1 cellular context compared by ENCODE assay signal in the genomic region with DNA sequence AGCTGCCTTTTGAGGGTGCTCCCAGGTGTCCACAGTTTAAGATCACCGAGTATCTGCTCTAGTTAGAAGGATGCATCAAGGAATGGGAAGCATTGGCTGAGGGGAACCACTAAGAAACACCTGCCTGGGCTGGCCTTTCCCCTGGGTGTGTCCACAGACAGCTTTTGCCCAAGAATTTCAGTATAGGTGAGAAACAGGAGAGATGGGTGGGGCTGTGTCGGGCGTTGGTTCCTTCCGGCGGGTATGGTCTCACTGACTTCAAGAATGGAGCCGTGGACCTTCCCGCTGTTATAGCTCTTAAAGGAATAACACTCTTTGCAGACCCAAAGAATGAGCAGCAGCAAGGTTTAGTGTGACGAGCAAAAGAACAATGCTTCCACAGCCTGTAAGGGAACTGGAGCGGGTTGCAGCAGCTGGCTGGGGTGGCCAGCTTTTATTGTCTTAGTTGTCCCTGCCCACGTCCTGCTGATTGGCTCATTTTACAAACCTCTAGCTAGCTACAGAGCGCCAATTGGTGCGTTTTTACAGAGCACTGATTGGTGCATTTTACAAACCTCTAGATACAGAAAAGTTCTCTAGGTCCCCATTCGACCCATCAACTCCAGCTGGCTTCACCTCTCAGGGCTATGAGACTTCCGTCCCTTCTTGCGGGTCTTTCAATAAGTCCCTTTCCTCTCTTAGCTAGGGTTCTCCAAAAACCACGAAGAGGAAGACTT.
TF ChIP-seq lines count a peak whose summit lies in the region.

No MANE protein-coding gene starts in this region.

TF ChIP-seq in K562, 482 proteins besides CTCF, POLR2A, EP300 and RAD21 (continues in another document):
- TF ChIP-seq, protein P1, sequence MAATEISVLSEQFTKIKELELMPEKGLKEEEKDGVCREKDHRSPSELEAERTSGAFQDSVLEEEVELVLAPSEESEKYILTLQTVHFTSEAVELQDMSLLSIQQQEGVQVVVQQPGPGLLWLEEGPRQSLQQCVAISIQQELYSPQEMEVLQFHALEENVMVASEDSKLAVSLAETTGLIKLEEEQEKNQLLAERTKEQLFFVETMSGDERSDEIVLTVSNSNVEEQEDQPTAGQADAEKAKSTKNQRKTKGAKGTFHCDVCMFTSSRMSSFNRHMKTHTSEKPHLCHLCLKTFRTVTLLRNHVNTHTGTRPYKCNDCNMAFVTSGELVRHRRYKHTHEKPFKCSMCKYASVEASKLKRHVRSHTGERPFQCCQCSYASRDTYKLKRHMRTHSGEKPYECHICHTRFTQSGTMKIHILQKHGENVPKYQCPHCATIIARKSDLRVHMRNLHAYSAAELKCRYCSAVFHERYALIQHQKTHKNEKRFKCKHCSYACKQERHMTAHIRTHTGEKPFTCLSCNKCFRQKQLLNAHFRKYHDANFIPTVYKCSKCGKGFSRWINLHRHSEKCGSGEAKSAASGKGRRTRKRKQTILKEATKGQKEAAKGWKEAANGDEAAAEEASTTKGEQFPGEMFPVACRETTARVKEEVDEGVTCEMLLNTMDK (IDR thresholded peaks at IDR 0.05; ENCODE audit: borderline replicate concordance, insufficient read depth, low read depth, low read length, poor library complexity, severe bottlenecking) = no peak
- TF ChIP-seq, protein P2, sequence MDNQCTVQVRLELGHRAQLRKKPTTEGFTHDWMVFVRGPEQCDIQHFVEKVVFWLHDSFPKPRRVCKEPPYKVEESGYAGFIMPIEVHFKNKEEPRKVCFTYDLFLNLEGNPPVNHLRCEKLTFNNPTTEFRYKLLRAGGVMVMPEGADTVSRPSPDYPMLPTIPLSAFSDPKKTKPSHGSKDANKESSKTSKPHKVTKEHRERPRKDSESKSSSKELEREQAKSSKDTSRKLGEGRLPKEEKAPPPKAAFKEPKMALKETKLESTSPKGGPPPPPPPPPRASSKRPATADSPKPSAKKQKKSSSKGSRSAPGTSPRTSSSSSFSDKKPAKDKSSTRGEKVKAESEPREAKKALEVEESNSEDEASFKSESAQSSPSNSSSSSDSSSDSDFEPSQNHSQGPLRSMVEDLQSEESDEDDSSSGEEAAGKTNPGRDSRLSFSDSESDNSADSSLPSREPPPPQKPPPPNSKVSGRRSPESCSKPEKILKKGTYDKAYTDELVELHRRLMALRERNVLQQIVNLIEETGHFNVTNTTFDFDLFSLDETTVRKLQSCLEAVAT (IDR thresholded peaks at IDR 0.05) = peak in 1 of 2 experiments; percentile 82; a peak in 2 of 4 replicates
- TF ChIP-seq, protein P3, sequence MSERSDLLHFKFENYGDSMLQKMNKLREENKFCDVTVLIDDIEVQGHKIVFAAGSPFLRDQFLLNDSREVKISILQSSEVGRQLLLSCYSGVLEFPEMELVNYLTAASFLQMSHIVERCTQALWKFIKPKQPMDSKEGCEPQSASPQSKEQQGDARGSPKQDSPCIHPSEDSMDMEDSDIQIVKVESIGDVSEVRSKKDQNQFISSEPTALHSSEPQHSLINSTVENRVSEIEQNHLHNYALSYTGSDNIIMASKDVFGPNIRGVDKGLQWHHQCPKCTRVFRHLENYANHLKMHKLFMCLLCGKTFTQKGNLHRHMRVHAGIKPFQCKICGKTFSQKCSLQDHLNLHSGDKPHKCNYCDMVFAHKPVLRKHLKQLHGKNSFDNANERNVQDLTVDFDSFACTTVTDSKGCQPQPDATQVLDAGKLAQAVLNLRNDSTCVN (CRISPR knock-in tag; IDR thresholded peaks at IDR 0.05) = peak; percentile 42; the same call in 1 of the 2 replicates
- TF ChIP-seq ETV5 (CRISPR knock-in tag; IDR thresholded peaks at IDR 0.05; ENCODE audit: low read depth) = peak; percentile 46; the same call in 1 of the 2 replicates
- TF ChIP-seq FOXM1 (IDR thresholded peaks at IDR 0.05; ENCODE audit: low read depth) = peak; percentile 31; the same call in 1 of the 2 replicates
- no peak for TF ChIP-seq FOXM1 (CRISPR knock-in tag; IDR thresholded peaks at IDR 0.05; ENCODE audit: low read depth)
- TF ChIP-seq TARDBP (IDR thresholded peaks at IDR 0.05) = no peak
- no peak for TF ChIP-seq MCM5 (IDR thresholded peaks at IDR 0.05; ENCODE audit: low read depth)
- TF ChIP-seq FOXK1 (CRISPR knock-in tag; IDR thresholded peaks at IDR 0.05; ENCODE audit: borderline replicate concordance) = no peak
- TF ChIP-seq SUPT5H (IDR thresholded peaks at IDR 0.05) = peak; percentile 49
- 0 out of 2 replicates have a peak, but pooled peaks have one; percentile 32 for TF ChIP-seq TAF7 (tag; IDR thresholded peaks at IDR 0.05)
- TF ChIP-seq MED1 (CRISPR knock-in tag; IDR thresholded peaks at IDR 0.05; ENCODE audit: borderline replicate concordance) = no peak
- TF ChIP-seq NR4A1 (CRISPR knock-in tag; IDR thresholded peaks at IDR 0.05) = no peak
- 0 out of 2 replicates have a peak, but pooled peaks have one; percentile 55 for TF ChIP-seq NR4A1 (tag; IDR thresholded peaks at IDR 0.05)
- 0 out of 2 replicates have a peak, but pooled peaks have one; percentile 36 for TF ChIP-seq ZNF584 (CRISPR knock-in tag; IDR thresholded peaks at IDR 0.05; ENCODE audit: low read depth)
- TF ChIP-seq, protein P4, sequence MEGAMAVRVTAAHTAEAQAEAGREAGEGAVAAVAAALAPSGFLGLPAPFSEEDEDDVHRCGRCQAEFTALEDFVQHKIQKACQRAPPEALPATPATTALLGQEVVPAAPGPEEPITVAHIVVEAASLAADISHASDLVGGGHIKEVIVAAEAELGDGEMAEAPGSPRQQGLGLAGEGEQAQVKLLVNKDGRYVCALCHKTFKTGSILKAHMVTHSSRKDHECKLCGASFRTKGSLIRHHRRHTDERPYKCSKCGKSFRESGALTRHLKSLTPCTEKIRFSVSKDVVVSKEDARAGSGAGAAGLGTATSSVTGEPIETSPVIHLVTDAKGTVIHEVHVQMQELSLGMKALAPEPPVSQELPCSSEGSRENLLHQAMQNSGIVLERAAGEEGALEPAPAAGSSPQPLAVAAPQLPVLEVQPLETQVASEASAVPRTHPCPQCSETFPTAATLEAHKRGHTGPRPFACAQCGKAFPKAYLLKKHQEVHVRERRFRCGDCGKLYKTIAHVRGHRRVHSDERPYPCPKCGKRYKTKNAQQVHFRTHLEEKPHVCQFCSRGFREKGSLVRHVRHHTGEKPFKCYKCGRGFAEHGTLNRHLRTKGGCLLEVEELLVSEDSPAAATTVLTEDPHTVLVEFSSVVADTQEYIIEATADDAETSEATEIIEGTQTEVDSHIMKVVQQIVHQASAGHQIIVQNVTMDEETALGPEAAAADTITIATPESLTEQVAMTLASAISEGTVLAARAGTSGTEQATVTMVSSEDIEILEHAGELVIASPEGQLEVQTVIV (CRISPR knock-in tag; IDR thresholded peaks at IDR 0.05; ENCODE audit: borderline replicate concordance) = no peak
- TF ChIP-seq NFRKB (IDR thresholded peaks at IDR 0.05; ENCODE audit: low read depth) = peak; percentile 78
- 0 out of 2 replicates have a peak, but pooled peaks have one; percentile 53 for TF ChIP-seq NFXL1 (CRISPR knock-in tag; IDR thresholded peaks at IDR 0.05)
- peak; percentile 79; the same call in 1 of the 2 replicates for TF ChIP-seq OTX1 (CRISPR knock-in tag; IDR thresholded peaks at IDR 0.05)
- no peak for TF ChIP-seq NFATC3 (IDR thresholded peaks at IDR 0.05)
- peak; percentile 9 for TF ChIP-seq TAF1 (IDR thresholded peaks at IDR 0.05; ENCODE audit: control insufficient read depth, extremely low read depth, insufficient read depth, low read length, severe bottlenecking)
- TF ChIP-seq MYC (IDR thresholded peaks at IDR 0.05; ENCODE audit: low read depth, low read length) = no peak
- peak; percentile 63; the same call in 1 of the 2 replicates for TF ChIP-seq MYC (CRISPR knock-in tag; IDR thresholded peaks at IDR 0.05; ENCODE audit: borderline replicate concordance, low read depth)
- peak; percentile 39 for TF ChIP-seq SIRT6 (IDR thresholded peaks at IDR 0.05; ENCODE audit: low read depth, low read length)
- peak; percentile 39; the same call in 1 of the 2 replicates for TF ChIP-seq ZNF3 (CRISPR knock-in tag; IDR thresholded peaks at IDR 0.05)
- TF ChIP-seq, protein P5, sequence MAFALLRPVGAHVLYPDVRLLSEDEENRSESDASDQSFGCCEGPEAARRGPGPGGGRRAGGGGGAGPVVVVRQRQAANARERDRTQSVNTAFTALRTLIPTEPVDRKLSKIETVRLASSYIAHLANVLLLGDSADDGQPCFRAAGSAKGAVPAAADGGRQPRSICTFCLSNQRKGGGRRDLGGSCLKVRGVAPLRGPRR (CRISPR knock-in tag; IDR thresholded peaks at IDR 0.05) = 0 out of 2 replicates have a peak, but pooled peaks have one; percentile 49
- TF ChIP-seq CC2D1A (IDR thresholded peaks at IDR 0.05) = peak; percentile 41; the same call in 1 of the 2 replicates
- TF ChIP-seq RBM25 (IDR thresholded peaks at IDR 0.05; ENCODE audit: low read depth, low read length, severe bottlenecking) = peak; percentile 36
- no peak for TF ChIP-seq NBN (IDR thresholded peaks at IDR 0.05; ENCODE audit: low read depth)
- TF ChIP-seq POLR2AphosphoS5 (IDR thresholded peaks at IDR 0.05; ENCODE audit: control insufficient read depth, insufficient read depth, low read depth, low read length) = no peak
- peak; percentile 74; the same call in 1 of the 2 replicates for TF ChIP-seq HLTF (IDR thresholded peaks at IDR 0.05)
- TF ChIP-seq GTF2E2 (tag; IDR thresholded peaks at IDR 0.05) = 0 out of 2 replicates have a peak, but pooled peaks have one; percentile 4
- TF ChIP-seq SRF (CRISPR knock-in tag; IDR thresholded peaks at IDR 0.05) = 0 out of 4 replicates have a peak, but pooled peaks of 1 of the 2 experiments have one; percentile 4
- no peak for TF ChIP-seq KAT2B (IDR thresholded peaks at IDR 0.05; ENCODE audit: low read depth, low read length)
- TF ChIP-seq, protein P6, sequence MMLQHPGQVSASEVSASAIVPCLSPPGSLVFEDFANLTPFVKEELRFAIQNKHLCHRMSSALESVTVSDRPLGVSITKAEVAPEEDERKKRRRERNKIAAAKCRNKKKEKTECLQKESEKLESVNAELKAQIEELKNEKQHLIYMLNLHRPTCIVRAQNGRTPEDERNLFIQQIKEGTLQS (IDR thresholded peaks at IDR 0.05) = no peak
- TF ChIP-seq, protein P6 (CRISPR knock-in tag; conservative IDR thresholded peaks at IDR 0.05) = 0 out of 2 replicates have a peak, but pooled peaks have one; percentile 30
- peak; percentile 18 for TF ChIP-seq ASH1L (IDR thresholded peaks at IDR 0.05; ENCODE audit: borderline replicate concordance, low read depth, partially characterized antibody)
- peak; percentile 94 for TF ChIP-seq NFYB (IDR thresholded peaks at IDR 0.05; ENCODE audit: extremely low read depth, insufficient read length)
- peak; percentile 33; the same call in 1 of the 2 replicates for TF ChIP-seq NR1H2 (CRISPR knock-in tag; IDR thresholded peaks at IDR 0.05)
- no peak for TF ChIP-seq TBL1XR1 (IDR thresholded peaks at IDR 0.05; ENCODE audit: low read length in 2 of 2)
- TF ChIP-seq ATF7 (IDR thresholded peaks at IDR 0.05) = no peak
- TF ChIP-seq, protein P7, sequence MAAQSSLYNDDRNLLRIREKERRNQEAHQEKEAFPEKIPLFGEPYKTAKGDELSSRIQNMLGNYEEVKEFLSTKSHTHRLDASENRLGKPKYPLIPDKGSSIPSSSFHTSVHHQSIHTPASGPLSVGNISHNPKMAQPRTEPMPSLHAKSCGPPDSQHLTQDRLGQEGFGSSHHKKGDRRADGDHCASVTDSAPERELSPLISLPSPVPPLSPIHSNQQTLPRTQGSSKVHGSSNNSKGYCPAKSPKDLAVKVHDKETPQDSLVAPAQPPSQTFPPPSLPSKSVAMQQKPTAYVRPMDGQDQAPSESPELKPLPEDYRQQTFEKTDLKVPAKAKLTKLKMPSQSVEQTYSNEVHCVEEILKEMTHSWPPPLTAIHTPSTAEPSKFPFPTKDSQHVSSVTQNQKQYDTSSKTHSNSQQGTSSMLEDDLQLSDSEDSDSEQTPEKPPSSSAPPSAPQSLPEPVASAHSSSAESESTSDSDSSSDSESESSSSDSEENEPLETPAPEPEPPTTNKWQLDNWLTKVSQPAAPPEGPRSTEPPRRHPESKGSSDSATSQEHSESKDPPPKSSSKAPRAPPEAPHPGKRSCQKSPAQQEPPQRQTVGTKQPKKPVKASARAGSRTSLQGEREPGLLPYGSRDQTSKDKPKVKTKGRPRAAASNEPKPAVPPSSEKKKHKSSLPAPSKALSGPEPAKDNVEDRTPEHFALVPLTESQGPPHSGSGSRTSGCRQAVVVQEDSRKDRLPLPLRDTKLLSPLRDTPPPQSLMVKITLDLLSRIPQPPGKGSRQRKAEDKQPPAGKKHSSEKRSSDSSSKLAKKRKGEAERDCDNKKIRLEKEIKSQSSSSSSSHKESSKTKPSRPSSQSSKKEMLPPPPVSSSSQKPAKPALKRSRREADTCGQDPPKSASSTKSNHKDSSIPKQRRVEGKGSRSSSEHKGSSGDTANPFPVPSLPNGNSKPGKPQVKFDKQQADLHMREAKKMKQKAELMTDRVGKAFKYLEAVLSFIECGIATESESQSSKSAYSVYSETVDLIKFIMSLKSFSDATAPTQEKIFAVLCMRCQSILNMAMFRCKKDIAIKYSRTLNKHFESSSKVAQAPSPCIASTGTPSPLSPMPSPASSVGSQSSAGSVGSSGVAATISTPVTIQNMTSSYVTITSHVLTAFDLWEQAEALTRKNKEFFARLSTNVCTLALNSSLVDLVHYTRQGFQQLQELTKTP (IDR thresholded peaks at IDR 0.05; ENCODE audit: low read depth in 1 of 2, partially characterized antibody in 2 of 2) = peak in 1 of 2 experiments; percentile 32
- TF ChIP-seq ERF (CRISPR knock-in tag; IDR thresholded peaks at IDR 0.05) = no peak
- TF ChIP-seq ARNT (IDR thresholded peaks at IDR 0.05) = peak in 1 of 2 experiments; percentile 48; a peak in 1 of 4 replicates
- TF ChIP-seq, protein P8, sequence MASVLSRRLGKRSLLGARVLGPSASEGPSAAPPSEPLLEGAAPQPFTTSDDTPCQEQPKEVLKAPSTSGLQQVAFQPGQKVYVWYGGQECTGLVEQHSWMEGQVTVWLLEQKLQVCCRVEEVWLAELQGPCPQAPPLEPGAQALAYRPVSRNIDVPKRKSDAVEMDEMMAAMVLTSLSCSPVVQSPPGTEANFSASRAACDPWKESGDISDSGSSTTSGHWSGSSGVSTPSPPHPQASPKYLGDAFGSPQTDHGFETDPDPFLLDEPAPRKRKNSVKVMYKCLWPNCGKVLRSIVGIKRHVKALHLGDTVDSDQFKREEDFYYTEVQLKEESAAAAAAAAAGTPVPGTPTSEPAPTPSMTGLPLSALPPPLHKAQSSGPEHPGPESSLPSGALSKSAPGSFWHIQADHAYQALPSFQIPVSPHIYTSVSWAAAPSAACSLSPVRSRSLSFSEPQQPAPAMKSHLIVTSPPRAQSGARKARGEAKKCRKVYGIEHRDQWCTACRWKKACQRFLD (CRISPR knock-in tag; IDR thresholded peaks at IDR 0.05) = no peak
- TF ChIP-seq SMC3 (conservative IDR thresholded peaks at IDR 0.05; ENCODE audit: insufficient read depth, low read depth, low read length) = no peak
- 0 out of 2 replicates have a peak, but pooled peaks have one; percentile 42 for TF ChIP-seq MEF2D (tag; conservative IDR thresholded peaks at IDR 0.05; ENCODE audit: low read depth)
- TF ChIP-seq SMARCC2 (IDR thresholded peaks at IDR 0.05; ENCODE audit: low read depth) = 0 out of 2 replicates have a peak, but pooled peaks have one; percentile 19
- no peak for TF ChIP-seq ZNF507 (tag; conservative IDR thresholded peaks at IDR 0.05)
- TF ChIP-seq NR2C2 (CRISPR knock-in tag; IDR thresholded peaks at IDR 0.05) = no peak
- no peak for TF ChIP-seq NR2C2 (tag; IDR thresholded peaks at IDR 0.05)
- TF ChIP-seq ZNF586 (CRISPR knock-in tag; conservative IDR thresholded peaks at IDR 0.05) = no peak
- TF ChIP-seq FOS (IDR thresholded peaks at IDR 0.05; ENCODE audit: extremely low read depth, insufficient read length) = peak; percentile 62
